Comparison of ENCODE assay signal across 9 cellular contexts in genomic region chr10:130301026-130301892, GRCh38.
DNase-seq lines count a peak whose midpoint lies in the region; ATAC-seq and TF ChIP-seq lines count a peak whose summit lies in the region.
"Had no signal": no experiment of that assay in that cellular context is flagged by ENCODE, and none has a peak within 500 bp of the region (broad histone marks: within the 10 kb centered on the region; RNA-seq: fewer than 3 reads in every experiment).

No MANE protein-coding gene starts in this region.

- TF ChIP-seq POLR2A in erythroblast (IDR thresholded peaks at IDR 0.05; ENCODE audit: low read length) = no peak
- no peak for TF ChIP-seq POLR2A in spleen (IDR thresholded peaks at IDR 0.05)

- peak overlapping the region; percentile 48 for H3K4me3 ChIP-seq in A673 (ENCODE audit: low read depth, low read length, poor library complexity, severe bottlenecking)
- H3K4me3 ChIP-seq in spleen = peak overlapping the region in 6 of 8 donors; percentile 31 to 71 (median 49)

- H3K36me3 ChIP-seq in A673 (ENCODE audit: insufficient read depth, low read length, poor library complexity, severe bottlenecking) (no peaks in the 10 kb centered on the region), spleen (no peaks in the 10 kb centered on the region)

- intact Hi-C loops in A673 (cut with micrococcal nuclease; ENCODE audit: unreplicated experiment) (no loop called here), spleen (cut with DNase I; ENCODE audit: low total_unique reads) (no loop called here)

- H3K4me1 Mint-ChIP-seq in activated CD4-positive, alpha-beta T cell treated with anti-CD3 and anti-CD28 coated beads, Interleukin-2, amount 10 ng/mL, durations not matched to agents 7 days and 5 days = peaks cover 16% of the 10 kb centered on the region

- H3K27me3 Mint-ChIP-seq in activated CD4-positive, alpha-beta T cell treated with anti-CD3 and anti-CD28 coated beads, Interleukin-2, amount 10 ng/mL, durations not matched to agents 7 days and 5 days = no peaks in the 10 kb centered on the region

- peak overlapping the region; percentile 95 for H3K27ac Mint-ChIP-seq in activated CD4-positive, alpha-beta T cell treated with anti-CD3 and anti-CD28 coated beads, Interleukin-2, amount 10 ng/mL, durations not matched to agents 7 days and 5 days

- 23 to 95% (median 58%) methylated on average over 16 to 54 of the region's 54 CpGs for WGBS in spleen, 5 donors

- BruUV-seq in A673 (replicated peaks; lab: Mats Ljungman, UMichigan) = no TSS peak

- POLR2A ChIA-PET in A673 (lab: Charles Lee; ENCODE audit: low non-redundant PET) = no interaction called here
- POLR2A ChIA-PET in activated CD4-positive, alpha-beta T cell treated with anti-CD3 and anti-CD28 coated beads, Interleukin-2, amount 10 ng/mL, durations not matched to agents 7 days and 5 days (lab: Charles Lee) = interaction anchor here (0.5 to 0.7 kb wide), 4 partner anchors 18 to 1627 kb away, joined by 3 to 4 read pairs (median 4); no protein-coding TSS in a partner anchor

- peaks cover 46% of the 10 kb centered on the region for H3K9me3 Mint-ChIP-seq in activated CD4-positive, alpha-beta T cell treated with anti-CD3 and anti-CD28 coated beads, Interleukin-2, amount 10 ng/mL, durations not matched to agents 7 days and 5 days

- H3K27ac ChIP-seq in A673 (ENCODE audit: low read depth, low read length, poor library complexity, severe bottlenecking) (peak overlapping the region; percentile 86), spleen (peak overlapping the region in 6 of 8 donors; percentile 17 to 90 (median 73))

- H3K4me3 Mint-ChIP-seq in activated CD4-positive, alpha-beta T cell treated with anti-CD3 and anti-CD28 coated beads, Interleukin-2, amount 10 ng/mL, durations not matched to agents 7 days and 5 days = peak overlapping the region; percentile 74

- CTCF ChIA-PET in A673 (lab: Charles Lee) = no interaction called here
- CTCF ChIA-PET in activated CD4-positive, alpha-beta T cell treated with anti-CD3 and anti-CD28 coated beads, Interleukin-2, amount 10 ng/mL, durations not matched to agents 7 days and 5 days (lab: Charles Lee) = no interaction called here

- DNase-seq in A673 (ENCODE audit: low spot score) = peak; percentile 79
- DNase-seq in activated CD4-positive, alpha-beta T cell treated with anti-CD3 and anti-CD28 coated beads, Interleukin-2, amount 10 ng/mL, durations not matched to agents 7 days and 5 days = peak; percentile 79
- peak; percentile 11 to 44 for DNase-seq in erythroblast (lab: John Stamatoyannopoulos, UW)
- DNase-seq in spleen = peak; percentile 94
- DNase-seq in LoVo (ENCODE audit: low spot score) = no peak
- DNase-seq: DND-41 had no signal

- no peaks in the 10 kb centered on the region for H3K27me3 ChIP-seq in A673 (replicated peaks; ENCODE audit: insufficient read depth, low read depth, low read length, poor library complexity)
- H3K27me3 ChIP-seq in spleen (replicated peaks in 1 of 7) = no peaks in the 10 kb centered on the region

- no peaks in the 10 kb centered on the region for H3K4me1 ChIP-seq in A673 (ENCODE audit: insufficient read depth, low read length, poor library complexity, severe bottlenecking)
- peaks cover 0 to 7% (median 0%) of the 10 kb centered on the region in 6 donors for H3K4me1 ChIP-seq in spleen

- H3K36me3 Mint-ChIP-seq in activated CD4-positive, alpha-beta T cell treated with anti-CD3 and anti-CD28 coated beads, Interleukin-2, amount 10 ng/mL, durations not matched to agents 7 days and 5 days (ENCODE audit: low read depth) = peaks cover 19% of the 10 kb centered on the region

- peaks cover 6% of the 10 kb centered on the region for H3K9me3 ChIP-seq in A673 (ENCODE audit: low read depth, low read length, poor library complexity, severe bottlenecking)
- H3K9me3 ChIP-seq in spleen = peaks cover 3 to 100% (median 74%) of the 10 kb centered on the region in 8 donors

- TF ChIP-seq CTCF in A673 (conservative IDR thresholded peaks at IDR 0.05; ENCODE audit: low read depth, low read length) = no peak
- TF ChIP-seq CTCF in spleen (IDR thresholded peaks at IDR 0.05 in 8 of 11, conservative IDR thresholded peaks at IDR 0.05 in 3 of 11) = no peak

- ATAC-seq in HG03045 (IDR thresholded peaks at IDR 0.05; ENCODE audit: unreplicated experiment) (peak; percentile 47), GM21717 (IDR thresholded peaks at IDR 0.05; ENCODE audit: unreplicated experiment) (no peak), GM19452 (IDR thresholded peaks at IDR 0.05; ENCODE audit: unreplicated experiment) (no peak)
